ENCODE assay signal across 8 cellular contexts in the genomic region with DNA sequence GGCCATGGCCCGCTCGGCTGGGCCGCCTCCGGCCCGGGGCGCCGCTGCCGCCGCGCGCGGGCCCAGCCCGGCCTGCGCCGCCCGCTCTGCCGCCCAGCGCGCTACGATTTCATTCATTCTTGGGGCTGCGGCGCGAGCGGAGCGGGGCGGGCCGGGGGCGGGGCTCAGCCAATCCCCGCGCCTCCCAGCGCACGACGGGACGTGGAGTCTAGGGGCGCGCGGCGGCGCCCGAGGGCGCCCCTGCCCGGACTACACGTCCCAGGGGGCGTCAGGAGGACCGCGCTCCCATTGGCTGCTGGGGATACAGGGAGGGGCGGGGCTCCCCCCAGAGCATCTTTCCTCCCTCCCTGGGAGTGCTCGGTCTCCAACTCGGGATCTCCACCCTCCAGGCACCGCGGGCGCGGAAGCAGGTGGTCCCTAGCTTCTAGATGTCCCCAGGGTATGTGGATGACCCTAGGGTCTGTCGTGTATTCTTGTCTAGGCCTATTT. TPM values are rescaled to one million over a fixed set of nuclear protein-coding genes. Genes with fewer than 3 reads are reported as not detected.
DNase-seq lines count a peak whose midpoint lies in the region; ATAC-seq and TF ChIP-seq lines count a peak whose summit lies in the region.

No MANE protein-coding gene starts in this region.

- no peaks in the 10 kb centered on the region for H3K36me3 ChIP-seq in lower lobe of right lung

- H3K27ac ChIP-seq in lower lobe of right lung = no peak overlapping the region

- intact Hi-C loops in lower lobe of right lung (cut with DNase I) = no loop called here

- no peak for TF ChIP-seq CTCF in lower lobe of right lung (IDR thresholded peaks at IDR 0.05)

- H3K9me3 ChIP-seq in lower lobe of right lung = no peaks in the 10 kb centered on the region

- no peak overlapping the region for H3K4me3 ChIP-seq in lower lobe of right lung

- H3K4me1 ChIP-seq in lower lobe of right lung = peaks cover 10% of the 10 kb centered on the region

- DNase-seq in EH (ENCODE audit: low read depth) = peak; percentile 92
- peak; percentile 100 for DNase-seq in NCI-H2227 treated with DMSO at 0.1 percent for 48 hours (lab: John Stamatoyannopoulos, UW)
- DNase-seq in activated CD4-positive, CD25-positive, alpha-beta regulatory T cell treated with anti-CD3 and anti-CD28 coated beads, Interleukin-2, amount 50 U/mL, for 72 hours = peak; percentile 43
- DNase-seq in cerebellum (ENCODE audit: low spot score) = peak; percentile 98
- DNase-seq in lower lobe of right lung = no peak
- peak; percentile 42 for DNase-seq in stimulated activated CD8-positive, alpha-beta memory T cell treated with anti-CD3 and anti-CD28 coated beads, Interleukin-15, amount 100 ng/mL, for 24 hours (ENCODE audit: low read depth)

- H3K27me3 ChIP-seq in lower lobe of right lung (ENCODE audit: low read depth) = peaks cover 77% of the 10 kb centered on the region

- ATAC-seq in HG02759 (IDR thresholded peaks at IDR 0.05; ENCODE audit: unreplicated experiment) (peak; percentile 89), lower lobe of right lung (peak; percentile 38 to 68), GM19455 (IDR thresholded peaks at IDR 0.05; ENCODE audit: unreplicated experiment) (no peak)

RNA-seq across cellular contexts. Expression of a gene that starts 5.6 kb away (rescaled TPM):
- total RNA-seq in cerebellum (16.6 TPM), lower lobe of right lung (not detected)

RNA-seq across cellular contexts. Expression of a gene that starts 26.5 kb away (rescaled TPM):
- 1.5 TPM for total RNA-seq in cerebellum
- 65.0 TPM for total RNA-seq in lower lobe of right lung

RNA-seq across cellular contexts. Expression of a gene that starts 34.7 kb away (rescaled TPM):
- total RNA-seq in cerebellum (53.1 TPM), lower lobe of right lung (202 TPM)

Comparison
In these comparisons a context has a peak if more than half of its experiments do, and no peak if none do; other contexts are left out.
1. RNA of a gene that starts 5.6 kb away (total RNA-seq): 16.6 TPM in cerebellum (single experiment); not detected in lower lobe of right lung (single experiment); every median in the first group is over 10 times any median in the second.
2. RNA of a gene that starts 26.5 kb away (total RNA-seq): 65.0 TPM in lower lobe of right lung (single experiment); 1.5 TPM in cerebellum (single experiment); every median in the first group is over 10 times any median in the second.